8 cellular contexts compared by ENCODE assay signal in the genomic region with DNA sequence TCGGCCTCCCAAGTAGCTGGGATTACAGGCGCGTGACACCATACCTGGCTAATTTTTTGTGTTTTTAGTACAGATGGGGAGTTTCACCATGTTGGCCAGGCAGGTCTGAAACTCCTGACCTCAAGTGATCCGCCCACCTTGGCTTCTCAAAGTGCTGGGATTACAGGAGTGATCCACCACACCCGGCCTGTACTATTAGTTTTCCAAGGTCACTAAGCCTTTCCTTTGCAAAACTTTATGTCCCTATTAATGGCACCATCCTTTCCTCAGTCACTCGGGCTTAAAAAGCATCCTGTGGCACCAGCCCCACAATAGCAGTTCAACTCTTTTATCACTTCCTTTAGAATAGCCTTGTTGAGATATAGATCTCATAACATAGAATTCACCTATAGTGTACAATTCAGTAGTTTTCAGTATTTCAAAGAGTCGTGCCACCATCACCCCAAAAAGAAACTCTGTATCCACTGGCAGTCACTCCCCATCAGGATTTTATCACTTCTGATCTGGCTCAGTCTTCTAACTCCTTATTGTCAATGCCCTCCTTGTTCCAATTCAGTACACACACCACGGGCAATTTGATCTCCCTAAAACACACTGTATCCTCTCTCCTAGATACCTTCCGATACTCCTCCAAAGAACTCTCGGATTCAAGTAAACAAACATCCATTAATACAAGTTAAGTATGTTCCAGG. TPM values are rescaled to one million over a fixed set of nuclear protein-coding genes. Genes with fewer than 3 reads are reported as not detected.
DNase-seq lines count a peak whose midpoint lies in the region; ATAC-seq, FAIRE-seq and TF ChIP-seq lines count a peak whose summit lies in the region.

No MANE protein-coding gene starts in this region.

- H3K27ac ChIP-seq in cardiac muscle cell = peak overlapping the region; percentile 100
- H3K27ac ChIP-seq in adipose tissue (ENCODE audit: low read depth, low read length) = peak overlapping the region; percentile 96
- peak overlapping the region; percentile 97 for H3K27ac ChIP-seq in urinary bladder (ENCODE audit: low read depth)

- DNase-seq in cardiac muscle cell (ENCODE audit: low read depth in 1 of 2, low spot score in 1 of 2) (no peak), cardiac septum (ENCODE audit: low spot score) (no peak), lower leg skin (ENCODE audit: low spot score in 2 of 2) (no peak), iPS-NIHi7 (ENCODE audit: extremely low spot score) (no peak), HTR-8/SVneo (ENCODE audit: insufficient read length, low spot score) (no peak)

- no peak for TF ChIP-seq POLR2A in lower leg skin (IDR thresholded peaks at IDR 0.05)

- H3K4me1 ChIP-seq in cardiac muscle cell (ENCODE audit: low read depth) = peaks cover 6% of the 10 kb centered on the region
- peaks cover 2% of the 10 kb centered on the region for H3K4me1 ChIP-seq in urinary bladder (ENCODE audit: insufficient read depth)

- H3K9me3 ChIP-seq in cardiac muscle cell (ENCODE audit: low read depth) = no peaks in the 10 kb centered on the region

- H3K27me3 ChIP-seq in cardiac muscle cell = no peaks in the 10 kb centered on the region

- 48 to 55% (median 53%) methylated on average over 10 of the region's 10 CpGs for WGBS in adipose tissue, 3 donors
- WGBS in lower leg skin, 2 donors = 49 to 51% methylated on average over 10 of the region's 10 CpGs
- 46% methylated on average over 10 of the region's 10 CpGs for WGBS in urinary bladder

- no peak for ATAC-seq in HG02938 (IDR thresholded peaks at IDR 0.05; ENCODE audit: unreplicated experiment)

- H3K36me3 ChIP-seq in cardiac muscle cell = no peaks in the 10 kb centered on the region
- no peaks in the 10 kb centered on the region for H3K36me3 ChIP-seq in urinary bladder (ENCODE audit: insufficient read depth)

- TF ChIP-seq CTCF in cardiac muscle cell (IDR thresholded peaks at IDR 0.05; ENCODE audit: low read depth, low read length) (no peak), lower leg skin (IDR thresholded peaks at IDR 0.05) (no peak)

- intact Hi-C loops in cardiac septum (cut with DNase I) = loop anchor here (1.0 to 2.0 kb wide), 2 partner anchors 9 to 75 kb away; a partner anchor contains a TSS
- intact Hi-C loops in lower leg skin (cut with DNase I; ENCODE audit: low total_unique reads) = no loop called here

- peak overlapping the region; percentile 83 for H3K4me3 ChIP-seq in cardiac muscle cell
- peak overlapping the region; percentile 84 for H3K4me3 ChIP-seq in lower leg skin (ENCODE audit: low read depth, poor library complexity, severe bottlenecking)
- H3K4me3 ChIP-seq in urinary bladder (ENCODE audit: low read depth, low read length) = peak overlapping the region; percentile 65

- FAIRE-seq in HTR-8/SVneo (lab: Jason Lieb, UNC) = no peak

RNA-seq across cellular contexts. Expression of a gene that starts 0.9 kb away (rescaled TPM):
- total RNA-seq in cardiac muscle cell (54.5 and 61.5 TPM in 2 replicates), cardiac septum (69.9 TPM), lower leg skin (10 to 100 TPM; 63.0 to 71.2 (median 67.5) TPM), urinary bladder (40.1 TPM)
- polyA plus RNA-seq in cardiac muscle cell (35.3 and 37.5 TPM in 2 replicates), adipose tissue (10 to 100 TPM; 17.9 to 36.9 (median 35.2) TPM), urinary bladder (35.0 TPM)

RNA-seq across cellular contexts. Expression of a gene that starts 9.1 kb away (rescaled TPM):
- 75.2 and 111 TPM in 2 replicates for total RNA-seq in cardiac muscle cell
- polyA plus RNA-seq in cardiac muscle cell = 113 and 116 TPM in 2 replicates
- total RNA-seq in cardiac septum = 174 TPM
- 100 to 1,000 TPM in 2 of 3 donors, 10 to 100 TPM in 1; 48.5 to 149 (median 132) TPM for polyA plus RNA-seq in adipose tissue
- total RNA-seq in lower leg skin = 100 to 1,000 TPM; 113 to 136 (median 125) TPM
- total RNA-seq in urinary bladder = 114 TPM
- polyA plus RNA-seq in urinary bladder = 199 TPM
